8 cellular contexts compared by ENCODE assay signal in genomic region chr13:97257800-97258799, GRCh38. TPM values are rescaled to one million over a fixed set of nuclear protein-coding genes. Genes with fewer than 3 reads are reported as not detected.
DNase-seq lines count a peak whose midpoint lies in the region; ATAC-seq, FAIRE-seq and TF ChIP-seq lines count a peak whose summit lies in the region.

No MANE protein-coding gene starts in this region.

- H3K14ac ChIP-seq in H1 (ENCODE audit: insufficient read length), result no peak overlapping the region

- H2BK120ac ChIP-seq in H1 (replicated peaks; ENCODE audit: low read depth, low read length), result no peak overlapping the region

- H2BK5ac ChIP-seq in H1 (ENCODE audit: low read depth, low read length), result no peak overlapping the region

- peak in 1 of 2 experiments; percentile 23; a peak in 1 of 4 replicates for TF ChIP-seq RAD21 in H1 (IDR thresholded peaks at IDR 0.05 in 1 of 2, conservative IDR thresholded peaks at IDR 0.05 in 1 of 2; ENCODE audit: low read depth in 2 of 2, low read length in 2 of 2)

- no peaks in the 10 kb centered on the region for H3K36me3 ChIP-seq in ACC112 (ENCODE audit: insufficient read depth, low read length)
- H3K36me3 ChIP-seq in H1 (ENCODE audit: control insufficient read depth in 2 of 4, insufficient read depth in 4 of 4, low read length in 3 of 4), result no peaks in the 10 kb centered on the region
- H3K36me3 ChIP-seq in mucosa of descending colon (ENCODE audit: low read depth), result no peaks in the 10 kb centered on the region

- no peak overlapping the region for H3K18ac ChIP-seq in H1 (ENCODE audit: extremely low read depth, low read length)

- H3K79me2 ChIP-seq in ACC112 (ENCODE audit: control insufficient read depth, insufficient read depth, low read length, unreplicated experiment) (peaks cover 53% of the 10 kb centered on the region), H1 (ENCODE audit: control insufficient read depth in 1 of 2, insufficient read depth in 2 of 2, low read length in 2 of 2) (no peaks in the 10 kb centered on the region)

- intact Hi-C loops in mucosa of descending colon (cut with DNase I, micrococcal nuclease), result no loop called here

- H3K56ac ChIP-seq in H1 (replicated peaks; ENCODE audit: insufficient read length, low read depth, low read length), result no peak overlapping the region

- 68% methylated on average over 13 of the region's 13 CpGs; no CpG with 5 or more reads in 1 of the 2 experiments for WGBS in H1 (ENCODE audit: extremely low coverage in 1 of 2, insufficient coverage in 1 of 2, insufficient read length in 1 of 2, insufficient replicate concordance in 2 of 2, low coverage in 1 of 2, low lambda C conversion rate in 2 of 2, missing lambda C conversion rate in 1 of 2), 2 experiments

- ATAC-seq in GM18517 (IDR thresholded peaks at IDR 0.05; ENCODE audit: unreplicated experiment), result peak; percentile 82
- peak; percentile 79 for ATAC-seq in HG02885 (IDR thresholded peaks at IDR 0.05; ENCODE audit: poor library complexity, unreplicated experiment)
- ATAC-seq in mucosa of descending colon, result peak; percentile 27

- H3K9me3 ChIP-seq in H1 (ENCODE audit: insufficient read depth in 2 of 2, low read depth in 1 of 2, low read length in 1 of 2) (no peaks in the 10 kb centered on the region), mucosa of descending colon (no peaks in the 10 kb centered on the region)

- H3K27ac ChIP-seq in ACC112 (ENCODE audit: low read depth, low read length), result peak overlapping the region; percentile 98
- peak overlapping the region; percentile 87 for H3K27ac ChIP-seq in RWPE1
- no peak overlapping the region for H3K27ac ChIP-seq in H1 (ENCODE audit: low read depth, low read length)

- H4K91ac ChIP-seq in H1 (replicated peaks; ENCODE audit: insufficient read length, low read length), result no peak overlapping the region

- H3K4me1 ChIP-seq in ACC112 (ENCODE audit: control insufficient read depth, insufficient read depth, low read length, unreplicated experiment), result peaks cover 59% of the 10 kb centered on the region
- peaks cover 3 to 13% (median 10%) of the 10 kb centered on the region in 4 experiments; a peak in 5 of 7 replicates for H3K4me1 ChIP-seq in H1 (replicated peaks in 1 of 4; ENCODE audit: control insufficient read depth in 3 of 4, insufficient read depth in 4 of 4, low read length in 3 of 4)
- H3K4me1 ChIP-seq in mucosa of descending colon (ENCODE audit: low read depth), result peaks cover 12% of the 10 kb centered on the region

- TF ChIP-seq EP300 in H1 (IDR thresholded peaks at IDR 0.05; ENCODE audit: borderline replicate concordance in 1 of 2, low read depth in 2 of 2, low read length in 2 of 2), result no peak

- no peak for FAIRE-seq in H1 (lab: Jason Lieb, UNC)

- H3K4me2 ChIP-seq in H1 (ENCODE audit: insufficient read depth in 1 of 2, low read depth in 2 of 2, low read length in 2 of 2), result peak overlapping the region in 1 of 2 experiments; percentile 20; a peak in 1 of 4 replicates

- no peak overlapping the region for H2AFZ ChIP-seq in ACC112 (ENCODE audit: low read length, unreplicated experiment)
- H2AFZ ChIP-seq in H1 (ENCODE audit: low read length), result 0 out of 2 replicates have a peak overlapping the region, but pooled peaks have one; percentile 3

- H3K4ac ChIP-seq in H1 (replicated peaks; ENCODE audit: insufficient read length, low read depth, low read length), result no peak overlapping the region

- H3K79me1 ChIP-seq in H1 (ENCODE audit: low read depth, low read length), result no peaks in the 10 kb centered on the region

- no peak overlapping the region for H3K23ac ChIP-seq in H1 (ENCODE audit: insufficient read length)

- H2BK20ac ChIP-seq in H1 (ENCODE audit: low read length), result no peak overlapping the region

- no peak for TF ChIP-seq POLR2A in H1 (IDR thresholded peaks at IDR 0.05; ENCODE audit: control extremely low read depth in 1 of 2, low read depth in 2 of 2, low read length in 2 of 2)

- CTCF ChIA-PET in RWPE1 (lab: Yijun Ruan, JAX) (interaction anchor here (0.6 kb wide), 1 partner anchor 35 kb away, joined by 3 read pairs; no protein-coding TSS in a partner anchor), H1 (lab: Charles Lee; ENCODE audit: partially characterized antibody) (interaction anchor here (0.8 to 4.1 kb wide), 7 partner anchors 9 to 146 kb away, joined by 3 to 25 read pairs (median 3); no protein-coding TSS in a partner anchor)

- no peak overlapping the region; the same call in 1 of the 2 replicates for H2AK5ac ChIP-seq in H1 (ENCODE audit: low read depth, low read length)

- no peaks in the 10 kb centered on the region for H4K20me1 ChIP-seq in H1 (replicated peaks in 1 of 2; ENCODE audit: control insufficient read depth in 1 of 2, insufficient read depth in 2 of 2, low read length in 2 of 2)

- no peak overlapping the region for H2BK12ac ChIP-seq in H1 (ENCODE audit: low read depth, low read length)

- no peak overlapping the region for H3K9ac ChIP-seq in H1 (replicated peaks in 1 of 4; ENCODE audit: extremely low read depth in 1 of 4, low read depth in 3 of 4, low read length in 3 of 4)

- DNase-seq in RWPE1 (ENCODE audit: low spot score) (peak; percentile 81), H1 (ENCODE audit: low read depth in 1 of 2, low spot score in 2 of 2) (no peak), mucosa of descending colon (no peak), NCI-H345 (lab: John Stamatoyannopoulos, UW) (no peak), NCI-H69 (lab: John Stamatoyannopoulos, UW) (no peak)

- H3K27me3 ChIP-seq in ACC112 (ENCODE audit: insufficient read depth, low read length) (no peaks in the 10 kb centered on the region), H1 (replicated peaks in 1 of 4; ENCODE audit: control insufficient read depth in 3 of 4, extremely low read depth in 1 of 4, insufficient read depth in 3 of 4, low read length in 3 of 4) (no peaks in the 10 kb centered on the region)

- H4K5ac ChIP-seq in H1 (ENCODE audit: insufficient read length, low read depth, low read length), result no peak overlapping the region

- no peaks in the 10 kb centered on the region for H3K23me2 ChIP-seq in H1 (ENCODE audit: low read depth, low read length)

- no peak overlapping the region for H2BK15ac ChIP-seq in H1 (ENCODE audit: low read length)

- H3K4me3 ChIP-seq in ACC112 (ENCODE audit: low read depth, low read length) (peak overlapping the region; percentile 43), H1 (ENCODE audit: extremely low read depth in 1 of 4, insufficient read depth in 2 of 4, low read depth in 3 of 4, low read length in 4 of 4) (no peak overlapping the region), mucosa of descending colon (no peak overlapping the region)

- no peak overlapping the region for H4K8ac ChIP-seq in H1 (ENCODE audit: extremely low read depth, insufficient read depth, low read length)

- POLR2A ChIA-PET in RWPE1 (lab: Yijun Ruan, JAX; ENCODE audit: low non-redundant PET), result no interaction called here
- POLR2A ChIA-PET in H1 (lab: Charles Lee; ENCODE audit: partially characterized antibody), result no interaction called here

- no peak for TF ChIP-seq CTCF in RWPE1 (conservative IDR thresholded peaks at IDR 0.05; ENCODE audit: low read depth)
- peak in 2 of 3 experiments; percentile 13 to 47; a peak in 2 of 4 replicates for TF ChIP-seq CTCF in H1 (IDR thresholded peaks at IDR 0.05; ENCODE audit: control extremely low read depth in 1 of 3, insufficient read depth in 1 of 3, low read depth in 1 of 3, low read length in 3 of 3)
- TF ChIP-seq CTCF in mucosa of descending colon (IDR thresholded peaks at IDR 0.05), result no peak

TF ChIP-seq in H1, 55 proteins besides CTCF, POLR2A, EP300 and RAD21:
- TF ChIP-seq FOSL1 (IDR thresholded peaks at IDR 0.05; ENCODE audit: insufficient read depth, low read depth, low read length) (no peak), CREB1 (IDR thresholded peaks at IDR 0.05) (peak; percentile 86), RXRA (IDR thresholded peaks at IDR 0.05; ENCODE audit: insufficient read depth, low read depth, low read length) (no peak), ASH2L (IDR thresholded peaks at IDR 0.05; ENCODE audit: low read length) (no peak), RFX5 (IDR thresholded peaks at IDR 0.05; ENCODE audit: borderline replicate concordance, low read depth, low read length) (peak; percentile 90)

RNA-seq across cellular contexts. Expression of gene MBNL2, which starts 36.0 kb away (rescaled TPM):
- 2.6 and 3.2 TPM in 2 replicates for total RNA-seq in H1 (2021; fragmentation: NEBNext Ultra II Directional; extraction: Animal tissue kit (Norgen Biotek cat#: 25700))
- polyA plus RNA-seq in H1 (2011; rRNA removed), result 0.67 and 1.0 TPM in 2 replicates
- 1.4 TPM for polyA plus RNA-seq in H1 (2011; cell fraction: cytosol; rRNA removed)
- polyA plus RNA-seq in H1 (2011; cell fraction: nucleus; rRNA removed), result 3.2 TPM
- 1.0 to 2.2 TPM (median 1.4 TPM) in 4 replicates for polyA plus RNA-seq in H1 (2012, experiment 1 of 2)
- 0.76 TPM for polyA plus RNA-seq in H1 (2012, experiment 2 of 2)
- polyA plus RNA-seq in H1 (2013, experiment 1 of 2), result 2.4 TPM
- polyA plus RNA-seq in H1 (2013, experiment 2 of 2), result 2.2 TPM
- polyA minus RNA-seq in H1 (2011; rRNA and poly(A)+ RNA removed), result 7.9 and 10.9 TPM in 2 replicates
- 1.9 TPM for polyA minus RNA-seq in H1 (2011; cell fraction: cytosol; rRNA and poly(A)+ RNA removed)
- 4.6 TPM for polyA minus RNA-seq in H1 (2011; cell fraction: nucleus; rRNA and poly(A)+ RNA removed)
- 10 to 100 TPM; 41.0 to 75.1 (median 47.2) TPM for total RNA-seq in mucosa of descending colon

Comparison
In these comparisons a context has a peak if more than half of its experiments do, and no peak if none do; other contexts are left out.
1. ATAC-seq: peak in every context shown above with its lines; median percentile 82 in GM18517; 79 in HG02885; 27 in mucosa of descending colon.
2. CTCF ChIP-seq: peak in H1 (2 of 3); none in RWPE1 (single experiment) and mucosa of descending colon (single experiment).
3. RNA of gene MBNL2, which starts 36.0 kb away (total RNA-seq): 41.0 to 75.1 TPM in mucosa of descending colon; 2.6 to 3.2 TPM in H1; every median in the first group is over 10 times any median in the second.